Comparison of ENCODE assay signal across 1 cellular context in genomic region chr1:145824499-145824842, GRCh38.
TF ChIP-seq lines count a peak whose summit lies in the region.

No MANE protein-coding gene starts in this region.

TF ChIP-seq in GM12878, 131 proteins besides CTCF, POLR2A, EP300 and RAD21:
- TF ChIP-seq PML (IDR thresholded peaks at IDR 0.05; ENCODE audit: low read length) (no peak), PAX8 (IDR thresholded peaks at IDR 0.05) (0 out of 2 replicates have a peak, but pooled peaks have one; percentile 32), FOXK2 (IDR thresholded peaks at IDR 0.05) (no peak)
